In genomic region chr9:127179633-127180401, GRCh38 we compare ENCODE assay signal across 16 cellular contexts. TPM values are rescaled to one million over a fixed set of nuclear protein-coding genes. Genes with fewer than 3 reads are reported as not detected.
DNase-seq lines count a peak whose midpoint lies in the region; ATAC-seq, FAIRE-seq and TF ChIP-seq lines count a peak whose summit lies in the region.
"Had no signal": no experiment of that assay in that cellular context is flagged by ENCODE, and none has a peak within 500 bp of the region (broad histone marks: within the 10 kb centered on the region; RNA-seq: fewer than 3 reads in every experiment).

No MANE protein-coding gene starts in this region.

- H3K36me3 Mint-ChIP-seq in activated B cell treated with CpG ODN at 0.5 μM for 24 hours (ENCODE audit: low read depth) = peaks cover 18% of the 10 kb centered on the region

- ATAC-seq in activated B cell treated with CpG ODN at 0.5 μM for 24 hours (ENCODE audit: low read depth) (no peak), HG02938 (IDR thresholded peaks at IDR 0.05; ENCODE audit: unreplicated experiment) (no peak)

- H3K4me3 Mint-ChIP-seq in activated B cell treated with CpG ODN at 0.5 μM for 24 hours = no peak overlapping the region
- H3K4me3 Mint-ChIP-seq: central memory CD8-positive, alpha-beta T cell; HFFc6 had no signal

- no peak overlapping the region for H3K27ac Mint-ChIP-seq in activated B cell treated with CpG ODN at 0.5 μM for 24 hours
- H3K27ac Mint-ChIP-seq: HFFc6 had no signal

- FAIRE-seq in GM12891 (lab: Jason Lieb, UNC) = peak; percentile 45
- FAIRE-seq: TTC549 had no signal

- no peaks in the 10 kb centered on the region for H3K27me3 Mint-ChIP-seq in activated B cell treated with CpG ODN at 0.5 μM for 24 hours
- H3K27me3 Mint-ChIP-seq: central memory CD8-positive, alpha-beta T cell had no signal

- H3K4me1 Mint-ChIP-seq in activated B cell treated with CpG ODN at 0.5 μM for 24 hours = no peaks in the 10 kb centered on the region
- H3K4me1 Mint-ChIP-seq: central memory CD8-positive, alpha-beta T cell had no signal

- intact Hi-C loops in activated B cell treated with CpG ODN at 0.5 μM for 24 hours (cut with micrococcal nuclease) (no loop called here), posterior vena cava (cut with DNase I) (no loop called here)

- POLR2A ChIA-PET in activated B cell treated with CpG ODN at 0.5 μM for 24 hours (lab: Charles Lee) = no interaction called here

- CTCF ChIA-PET in activated B cell treated with CpG ODN at 0.5 μM for 24 hours (lab: Charles Lee) = no interaction called here

- no peaks in the 10 kb centered on the region for H3K9me3 Mint-ChIP-seq in activated B cell treated with CpG ODN at 0.5 μM for 24 hours
- H3K9me3 Mint-ChIP-seq: central memory CD8-positive, alpha-beta T cell; HFFc6 had no signal

- TF ChIP-seq POLR2A in GM12891 (IDR thresholded peaks at IDR 0.05; ENCODE audit: low read depth, low read length) = no peak

- no peak for TF ChIP-seq CTCF in activated B cell treated with CpG ODN at 0.5 μM for 24 hours (IDR thresholded peaks at IDR 0.05)

- DNase-seq in GM12891 (ENCODE audit: insufficient read length, low spot score) (no peak), activated B cell treated with CpG ODN at 0.5 μM for 24 hours (peak; percentile 4), islet precursor cell (peak; percentile 32), posterior vena cava (ENCODE audit: low spot score) (peak; percentile 38), ureter (ENCODE audit: low spot score) (no peak), GM03348 (ENCODE audit: low spot score) (no peak), GF-D8 (lab: John Stamatoyannopoulos, UW) (no peak)
- DNase-seq: esophagus squamous epithelium; HFFc6; hippocampal formation; NCI-H1417; stimulated activated CD4-positive, alpha-beta T cell treated with anti-CD3 and anti-CD28 coated beads, Interleukin-12 subunit alpha, Interleukin-12 subunit beta, amount 100 ng/mL, for 4 hours had no signal

TF ChIP-seq in GM12891, 5 proteins besides CTCF, POLR2A, EP300 and RAD21:
- TF ChIP-seq SPI1 (IDR thresholded peaks at IDR 0.05; ENCODE audit: low read depth, low read length) (no peak), PAX5 (IDR thresholded peaks at IDR 0.05; ENCODE audit: insufficient read depth, low read length, severe bottlenecking) (no peak), POU2F2 (IDR thresholded peaks at IDR 0.05; ENCODE audit: low read depth, low read length) (no peak), TAF1 (IDR thresholded peaks at IDR 0.05; ENCODE audit: low read depth, low read length) (no peak), POLR2AphosphoS5 (IDR thresholded peaks at IDR 0.05; ENCODE audit: low read depth, low read length) (no peak)

RNA-seq across cellular contexts. Expression of gene ANGPTL2, which starts 57.4 kb away (rescaled TPM):
- polyA plus RNA-seq in GM12891 (2012; ENCODE audit: low read depth, missing spikeins) = 0.24 TPM
- total RNA-seq in activated B cell treated with CpG ODN at 0.5 μM for 24 hours (not detected in 2 replicates), posterior vena cava (10 to 100 TPM; 45.7 to 55.9 TPM), ureter (22.2 TPM)
- total RNA-seq: activated CD8-positive, alpha-beta memory T cell treated with anti-CD3 and anti-CD28 coated beads for 36 hours had no signal

Comparison
In these comparisons a context has a peak if more than half of its experiments do, and no peak if none do; other contexts are left out.
1. DNase-seq: peak in activated B cell treated with CpG ODN at 0.5 μM for 24 hours (single experiment), islet precursor cell (single experiment) and posterior vena cava (single experiment); none in GM12891 (single experiment), ureter (single experiment), GM03348 (single experiment) and GF-D8 (single experiment).
2. RNA of gene ANGPTL2, which starts 57.4 kb away (total RNA-seq): 45.7 to 55.9 TPM in posterior vena cava and 22.2 TPM in ureter (single experiment); not detected in activated B cell treated with CpG ODN at 0.5 μM for 24 hours; every median in the first group is over 10 times any median in the second.